8 cellular contexts compared by ENCODE assay signal in the genomic region with DNA sequence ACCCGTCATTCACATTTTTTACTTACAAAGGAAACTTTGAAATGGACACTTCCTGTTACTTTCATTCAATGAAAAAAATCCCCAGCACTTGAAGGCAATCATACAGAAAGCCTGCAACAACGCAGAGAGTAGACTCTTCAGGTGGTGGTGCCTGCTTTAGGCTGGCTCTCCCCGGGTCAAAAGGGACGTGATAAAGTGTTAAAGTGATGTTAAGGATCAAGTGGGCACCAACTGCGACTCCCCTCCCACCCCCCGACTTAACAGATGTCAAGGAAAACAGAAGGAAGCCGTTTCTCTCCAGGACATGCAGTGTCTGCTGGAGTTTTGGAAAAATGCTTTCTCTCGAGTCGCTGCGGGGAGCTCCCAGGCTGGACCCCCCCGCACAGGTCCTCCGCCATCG. TPM values are rescaled to one million over a fixed set of nuclear protein-coding genes. Genes with fewer than 3 reads are reported as not detected.
DNase-seq lines count a peak whose midpoint lies in the region; ATAC-seq and TF ChIP-seq lines count a peak whose summit lies in the region.

No MANE protein-coding gene starts in this region.

- H3K27ac Mint-ChIP-seq in nephron, result peak overlapping the region; percentile 49 to 92 (median 75)

- H3K27me3 ChIP-seq in thyroid gland, result no peaks in the 10 kb centered on the region

- peaks cover 4 to 6% of the 10 kb centered on the region in 2 donors for H3K4me1 ChIP-seq in thyroid gland

- H3K9me3 ChIP-seq in thyroid gland, result no peaks in the 10 kb centered on the region

- no peaks in the 10 kb centered on the region for H3K9me3 Mint-ChIP-seq in nephron

- H3K4me1 Mint-ChIP-seq in nephron, result peaks cover 6% of the 10 kb centered on the region

- intact Hi-C loops in thyroid gland (cut with DNase I), result no loop called here

- H3K36me3 Mint-ChIP-seq in nephron (ENCODE audit: low read depth), result peaks cover 4% of the 10 kb centered on the region

- peaks cover 9% of the 10 kb centered on the region for H3K27me3 Mint-ChIP-seq in nephron (ENCODE audit: low read depth)

- no peak overlapping the region for H3K27ac ChIP-seq in thyroid gland

- no peaks in the 10 kb centered on the region for H3K36me3 ChIP-seq in thyroid gland

- TF ChIP-seq POLR2A in thyroid gland (IDR thresholded peaks at IDR 0.05), result no peak

- 0% methylated on average over 10 to 12 of the region's 13 CpGs for WGBS in thyroid gland, 2 donors

- DNase-seq in EL (peak; percentile 32), MV-4-11 (lab: John Stamatoyannopoulos, UW) (peak; percentile 19), cerebellar cortex (ENCODE audit: low spot score) (peak; percentile 7), thyroid gland (no peak)

- H3K4me3 Mint-ChIP-seq in nephron, result peak overlapping the region; percentile 83 to 93 (median 89)

- H3K4me3 ChIP-seq in thyroid gland (replicated peaks in 1 of 3), result peak overlapping the region in 1 of 3 donors; percentile 37

- TF ChIP-seq CTCF in nephron (IDR thresholded peaks at IDR 0.05; ENCODE audit: unreplicated experiment in 3 of 3) (no peak), thyroid gland (IDR thresholded peaks at IDR 0.05) (no peak)

- ATAC-seq in GM21737 (IDR thresholded peaks at IDR 0.05; ENCODE audit: unreplicated experiment) (no peak), HG03354 (IDR thresholded peaks at IDR 0.05; ENCODE audit: poor library complexity, severe bottlenecking, unreplicated experiment) (no peak), GM18502 (IDR thresholded peaks at IDR 0.05; ENCODE audit: poor library complexity, unreplicated experiment) (no peak)

RNA-seq across cellular contexts. Expression of gene PNPLA3, which starts 0.4 kb away (rescaled TPM):
- under 1 TPM in 2 of 4 donors, not detected in 2; 0.11 to 0.13 TPM for total RNA-seq in thyroid gland

RNA-seq across cellular contexts. Expression of gene PNPLA5, which starts 31.4 kb away (rescaled TPM):
- total RNA-seq in thyroid gland, result not detected

RNA-seq across cellular contexts. Expression of gene SAMM50, which starts 32.1 kb away (rescaled TPM):
- 10 to 100 TPM; 31.9 to 38.3 (median 32.1) TPM for total RNA-seq in thyroid gland

Comparison
In these comparisons a context has a peak if more than half of its experiments do, and no peak if none do; other contexts are left out.
1. DNase-seq: peak in EL (single experiment), MV-4-11 (single experiment) and cerebellar cortex (single experiment); none in thyroid gland (0 of 2).